ENCODE assay signal across 8 cellular contexts in genomic region chr12:12612403-12612802, GRCh38. TPM values are rescaled to one million over a fixed set of nuclear protein-coding genes. Genes with fewer than 3 reads are reported as not detected.
DNase-seq lines count a peak whose midpoint lies in the region; ATAC-seq and TF ChIP-seq lines count a peak whose summit lies in the region.

No MANE protein-coding gene starts in this region.

- H2AFZ ChIP-seq in fibroblast of lung (ENCODE audit: low read length), result peak overlapping the region; percentile 63

- peak; percentile 47 for DNase-seq in activated CD8-positive, alpha-beta memory T cell treated with anti-CD3 and anti-CD28 coated beads, Interleukin-2, amount 10 ng/mL, durations not matched to agents 7 days and 5 days
- no peak for DNase-seq in activated CD8-positive, alpha-beta memory T cell treated with anti-CD3 and anti-CD28 coated beads, Interleukin-2, amount 50 U/mL, for 4 hours
- peak; percentile 51 for DNase-seq in NAMALWA (ENCODE audit: low spot score)
- DNase-seq in fibroblast of lung (ENCODE audit: low read depth in 2 of 2), result peak; percentile 64 to 82
- peak in 5 of 10 donors; percentile 5 to 48 (median 20) for DNase-seq in naive thymus-derived CD8-positive, alpha-beta T cell
- DNase-seq in ecto neural progenitor cell (ENCODE audit: low spot score), result no peak

- H3K4me2 ChIP-seq in fibroblast of lung (ENCODE audit: extremely low read depth, insufficient read depth, low read length), result peak overlapping the region; percentile 20

- H4K20me1 ChIP-seq in fibroblast of lung (ENCODE audit: control insufficient read depth, extremely low read depth, insufficient read depth, low read length), result no peaks in the 10 kb centered on the region

- H3K9ac ChIP-seq in fibroblast of lung (ENCODE audit: insufficient read depth, low read length), result peak overlapping the region; percentile 67

- peak overlapping the region; percentile 82 for H3K4me3 Mint-ChIP-seq in activated CD8-positive, alpha-beta memory T cell treated with anti-CD3 and anti-CD28 coated beads, Interleukin-2, amount 10 ng/mL, durations not matched to agents 7 days and 5 days
- peak overlapping the region; percentile 87 to 99 (median 92) for H3K4me3 Mint-ChIP-seq in naive thymus-derived CD8-positive, alpha-beta T cell

- no peaks in the 10 kb centered on the region for H3K36me3 ChIP-seq in fibroblast of lung (ENCODE audit: control insufficient read depth, insufficient read depth, low read length)

- TF ChIP-seq CTCF in VCaP (conservative IDR thresholded peaks at IDR 0.05) (no peak), fibroblast of lung (conservative IDR thresholded peaks at IDR 0.05 in 1 of 2, IDR thresholded peaks at IDR 0.05 in 1 of 2; ENCODE audit: low read depth in 1 of 2, low read length in 2 of 2) (no peak)

- peaks cover 4% of the 10 kb centered on the region for H3K79me2 ChIP-seq in fibroblast of lung (ENCODE audit: control insufficient read depth, insufficient read depth, low read length)

- peak overlapping the region; percentile 95 for H3K27ac Mint-ChIP-seq in activated CD8-positive, alpha-beta memory T cell treated with anti-CD3 and anti-CD28 coated beads, Interleukin-2, amount 10 ng/mL, durations not matched to agents 7 days and 5 days
- H3K27ac Mint-ChIP-seq in naive thymus-derived CD8-positive, alpha-beta T cell, result peak overlapping the region; percentile 89 to 100 (median 99)

- POLR2A ChIA-PET in naive thymus-derived CD8-positive, alpha-beta T cell (lab: Charles Lee), result interaction anchor here (0.6 to 4.0 kb wide), 15 partner anchors 9 to 256 kb away, joined by 3 to 25 read pairs (median 4); partner anchors contain the start of genes BORCS5 and DUSP16

- H3K9me3 ChIP-seq in fibroblast of lung (ENCODE audit: control insufficient read depth, insufficient read depth, low read depth, low read length), result no peaks in the 10 kb centered on the region

- H3K27me3 ChIP-seq in fibroblast of lung (ENCODE audit: control insufficient read depth, insufficient read depth, low read length), result no peaks in the 10 kb centered on the region

- H3K27me3 Mint-ChIP-seq in activated CD8-positive, alpha-beta memory T cell treated with anti-CD3 and anti-CD28 coated beads, Interleukin-2, amount 10 ng/mL, durations not matched to agents 7 days and 5 days, result no peaks in the 10 kb centered on the region
- H3K27me3 Mint-ChIP-seq in naive thymus-derived CD8-positive, alpha-beta T cell, result no peaks in the 10 kb centered on the region

- peaks cover 17% of the 10 kb centered on the region for H3K36me3 Mint-ChIP-seq in activated CD8-positive, alpha-beta memory T cell treated with anti-CD3 and anti-CD28 coated beads, Interleukin-2, amount 10 ng/mL, durations not matched to agents 7 days and 5 days
- peaks cover 0 to 19% (median 3%) of the 10 kb centered on the region in 3 donors for H3K36me3 Mint-ChIP-seq in naive thymus-derived CD8-positive, alpha-beta T cell

- peaks cover 2% of the 10 kb centered on the region for H3K4me1 ChIP-seq in fibroblast of lung (ENCODE audit: control insufficient read depth, extremely low read depth, insufficient read depth, low read length)

- H3K4me3 ChIP-seq in fibroblast of lung (replicated peaks in 1 of 4; ENCODE audit: control extremely low read depth in 1 of 4, insufficient read depth in 1 of 4, low read depth in 3 of 4, low read length in 4 of 4), result peak overlapping the region; percentile 66 to 96 (median 82)

- peak; percentile 15 for ATAC-seq in activated CD8-positive, alpha-beta memory T cell treated with anti-CD3 and anti-CD28 coated beads, Interleukin-2, amount 10 ng/mL, durations not matched to agents 7 days and 5 days
- peak; percentile 22 to 23 for ATAC-seq in naive thymus-derived CD8-positive, alpha-beta T cell
- no peak for ATAC-seq in GM21786 (IDR thresholded peaks at IDR 0.05; ENCODE audit: unreplicated experiment)

- H3K27ac ChIP-seq in VCaP (peak overlapping the region; percentile 85), fibroblast of lung (ENCODE audit: insufficient read depth, low read length) (peak overlapping the region; percentile 72)

- H3K9me3 Mint-ChIP-seq in activated CD8-positive, alpha-beta memory T cell treated with anti-CD3 and anti-CD28 coated beads, Interleukin-2, amount 10 ng/mL, durations not matched to agents 7 days and 5 days (ENCODE audit: low read depth), result no peaks in the 10 kb centered on the region
- H3K9me3 Mint-ChIP-seq in naive thymus-derived CD8-positive, alpha-beta T cell, result no peaks in the 10 kb centered on the region

- CTCF ChIA-PET in activated CD8-positive, alpha-beta memory T cell treated with anti-CD3 and anti-CD28 coated beads, Interleukin-2, amount 10 ng/mL, durations not matched to agents 7 days and 5 days (lab: Charles Lee), result interaction anchor here (1.0 to 1.4 kb wide), 5 partner anchors 30 to 125 kb away, joined by 3 to 6 read pairs (median 4); no protein-coding TSS in a partner anchor

- peaks cover 55% of the 10 kb centered on the region for H3K4me1 Mint-ChIP-seq in activated CD8-positive, alpha-beta memory T cell treated with anti-CD3 and anti-CD28 coated beads, Interleukin-2, amount 10 ng/mL, durations not matched to agents 7 days and 5 days
- H3K4me1 Mint-ChIP-seq in naive thymus-derived CD8-positive, alpha-beta T cell, result peaks cover 21 to 66% (median 61%) of the 10 kb centered on the region in 4 donors

RNA-seq across cellular contexts. Expression of gene CREBL2, which starts 0.7 kb away (rescaled TPM):
- 10 to 100 TPM; 16.3 to 20.5 TPM for total RNA-seq in activated CD8-positive, alpha-beta memory T cell treated with anti-CD3 and anti-CD28 coated beads, Interleukin-2, amount 10 ng/mL, durations not matched to agents 7 days and 5 days
- 46.7 and 59.5 TPM in 2 replicates for total RNA-seq in fibroblast of lung
- polyA plus RNA-seq in fibroblast of lung, result 28.8 and 35.9 TPM in 2 replicates
- polyA plus RNA-seq in fibroblast of lung (2012), result 23.0 and 28.9 TPM in 2 replicates
- 5.8 and 12.3 TPM in 2 replicates for polyA minus RNA-seq in fibroblast of lung (ENCODE audit: low replicate concordance)
- 10 to 100 TPM; 35.1 to 35.5 TPM for total RNA-seq in naive thymus-derived CD8-positive, alpha-beta T cell
- polyA plus RNA-seq in naive thymus-derived CD8-positive, alpha-beta T cell, result 10 to 100 TPM; 36.5 to 46.8 (median 44.7) TPM

RNA-seq across cellular contexts. Expression of gene DUSP16, which starts 49.7 kb away (rescaled TPM):
- 10 to 100 TPM; 43.0 to 69.0 TPM for total RNA-seq in activated CD8-positive, alpha-beta memory T cell treated with anti-CD3 and anti-CD28 coated beads, Interleukin-2, amount 10 ng/mL, durations not matched to agents 7 days and 5 days
- 15.2 TPM in 2 replicates for total RNA-seq in fibroblast of lung
- polyA plus RNA-seq in fibroblast of lung, result 9.4 and 10.4 TPM in 2 replicates
- 7.3 TPM in 2 replicates for polyA plus RNA-seq in fibroblast of lung (2012)
- 14.7 and 14.9 TPM in 2 replicates for polyA minus RNA-seq in fibroblast of lung (ENCODE audit: low replicate concordance)
- total RNA-seq in naive thymus-derived CD8-positive, alpha-beta T cell, result 10 to 100 TPM; 27.0 to 30.4 TPM
- 1 to 10 TPM; 4.5 to 4.7 (median 4.6) TPM for polyA plus RNA-seq in naive thymus-derived CD8-positive, alpha-beta T cell

Comparison
In these comparisons a context has a peak if more than half of its experiments do, and no peak if none do; other contexts are left out.
1. DNase-seq: peak in activated CD8-positive, alpha-beta memory T cell treated with anti-CD3 and anti-CD28 coated beads, Interleukin-2, amount 10 ng/mL, durations not matched to agents 7 days and 5 days (single experiment), NAMALWA (single experiment) and fibroblast of lung (2 of 2); none in activated CD8-positive, alpha-beta memory T cell treated with anti-CD3 and anti-CD28 coated beads, Interleukin-2, amount 50 U/mL, for 4 hours (single experiment) and ecto neural progenitor cell (single experiment).